Comparison of ENCODE assay signal across 1 cellular context in genomic region chr1:1231400-1232223, GRCh38.
A peak's percentile ranks its signal among the peaks of the same experiment; 100 is the strongest.
TF ChIP-seq lines count a peak whose summit lies in the region.

SDF4 (minus strand) TSS chr1:1232001; CDS start chr1:1228772, 3,229 bp downstream.

TF ChIP-seq in HepG2, 621 proteins besides CTCF, POLR2A, EP300 and RAD21 (continued from another document and continues in another):
- TF ChIP-seq AKNA (CRISPR knock-in tag; IDR thresholded peaks at IDR 0.05; ENCODE audit: borderline replicate concordance) (no peak), TCF7 (IDR thresholded peaks at IDR 0.05; ENCODE audit: low read depth) (no peak), NBN (conservative IDR thresholded peaks at IDR 0.05) (no peak), PAX8 (CRISPR knock-in tag; IDR thresholded peaks at IDR 0.05; ENCODE audit: borderline replicate concordance) (no peak), ZNF160 (CRISPR knock-in tag; IDR thresholded peaks at IDR 0.05) (no peak), ZNF24 (IDR thresholded peaks at IDR 0.05) (no peak), MTERF4 (CRISPR knock-in tag; IDR thresholded peaks at IDR 0.05) (peak; percentile 41; the same call in 1 of the 2 replicates), ZFP36L1 (CRISPR knock-in tag; IDR thresholded peaks at IDR 0.05) (no peak), SIX4 (CRISPR knock-in tag; IDR thresholded peaks at IDR 0.05) (no peak), NR2F6 (IDR thresholded peaks at IDR 0.05) (no peak), NR2F6 (CRISPR knock-in tag; IDR thresholded peaks at IDR 0.05) (peak; percentile 34; the same call in 1 of the 2 replicates), ZNF563 (CRISPR knock-in tag; IDR thresholded peaks at IDR 0.05) (peak; percentile 76), CEBPB (IDR thresholded peaks at IDR 0.05; ENCODE audit: borderline replicate concordance, low read depth, low read length) (no peak), ZNF619 (CRISPR knock-in tag; IDR thresholded peaks at IDR 0.05) (0 out of 2 replicates have a peak, but pooled peaks have one; percentile 54), DBP (CRISPR knock-in tag; IDR thresholded peaks at IDR 0.05; ENCODE audit: not compliant biosample characterization) (no peak), SUZ12 (IDR thresholded peaks at IDR 0.05; ENCODE audit: low read depth, low read length) (no peak), ZFP36 (IDR thresholded peaks at IDR 0.05; ENCODE audit: borderline replicate concordance, low read depth, low read length, partially characterized antibody) (no peak), ZZZ3 (CRISPR knock-in tag; IDR thresholded peaks at IDR 0.05; ENCODE audit: borderline replicate concordance) (0 out of 2 replicates have a peak, but pooled peaks have one; percentile 41), ZNF768 (CRISPR knock-in tag; IDR thresholded peaks at IDR 0.05) (0 out of 2 replicates have a peak, but pooled peaks have one; percentile 64), ZBTB20 (CRISPR knock-in tag; IDR thresholded peaks at IDR 0.05; ENCODE audit: borderline replicate concordance, low read depth) (peak; percentile 13; the same call in 1 of the 2 replicates), ZNF331 (CRISPR knock-in tag; IDR thresholded peaks at IDR 0.05) (peak; percentile 45; the same call in 1 of the 2 replicates), KDM4B (CRISPR knock-in tag; IDR thresholded peaks at IDR 0.05) (0 out of 2 replicates have a peak, but pooled peaks have one; percentile 28), SNAPC4 (CRISPR knock-in tag; IDR thresholded peaks at IDR 0.05) (no peak), KLF12 (CRISPR knock-in tag; IDR thresholded peaks at IDR 0.05; ENCODE audit: borderline replicate concordance) (peak; percentile 42; the same call in 1 of the 2 replicates), ZNF747 (CRISPR knock-in tag; IDR thresholded peaks at IDR 0.05; ENCODE audit: borderline replicate concordance) (peak; percentile 57), THAP9 (CRISPR knock-in tag; IDR thresholded peaks at IDR 0.05; ENCODE audit: borderline replicate concordance) (peak; percentile 47; the same call in 1 of the 2 replicates), ATRX (CRISPR knock-in tag; IDR thresholded peaks at IDR 0.05; ENCODE audit: borderline replicate concordance) (no peak), ZBED4 (CRISPR knock-in tag; IDR thresholded peaks at IDR 0.05; ENCODE audit: borderline replicate concordance) (peak; percentile 70; the same call in 1 of the 2 replicates), ZSCAN30 (CRISPR knock-in tag; IDR thresholded peaks at IDR 0.05) (no peak), ESRRA (CRISPR knock-in tag; IDR thresholded peaks at IDR 0.05; ENCODE audit: low read depth) (peak; percentile 65; the same call in 1 of the 2 replicates), EED (CRISPR knock-in tag; IDR thresholded peaks at IDR 0.05) (no peak), ZNF777 (CRISPR knock-in tag; IDR thresholded peaks at IDR 0.05) (0 out of 2 replicates have a peak, but pooled peaks have one; percentile 55), TAF1 (CRISPR knock-in tag; IDR thresholded peaks at IDR 0.05) (peak; percentile 93), MTA3 (CRISPR knock-in tag; IDR thresholded peaks at IDR 0.05) (no peak), RARA (CRISPR knock-in tag; IDR thresholded peaks at IDR 0.05) (peak; percentile 45; the same call in 1 of the 2 replicates), GABPA (IDR thresholded peaks at IDR 0.05; ENCODE audit: low read depth, low read length) (no peak), GABPA (CRISPR knock-in tag; IDR thresholded peaks at IDR 0.05; ENCODE audit: low read depth) (peak; percentile 70; the same call in 1 of the 2 replicates), BCL6 (CRISPR knock-in tag; IDR thresholded peaks at IDR 0.05) (peak; percentile 35), TEAD3 (CRISPR knock-in tag; optimal IDR thresholded peaks at IDR 0.05; ENCODE audit: borderline replicate concordance) (peak; percentile 9), TBX2 (CRISPR knock-in tag; IDR thresholded peaks at IDR 0.05; ENCODE audit: borderline replicate concordance) (peak; percentile 76), ATF3 (CRISPR knock-in tag; IDR thresholded peaks at IDR 0.05) (peak; percentile 50), ZNF557 (CRISPR knock-in tag; IDR thresholded peaks at IDR 0.05) (no peak), ZNF275 (CRISPR knock-in tag; IDR thresholded peaks at IDR 0.05; ENCODE audit: borderline replicate concordance) (peak; percentile 27; the same call in 1 of the 2 replicates)
